Comparison of ENCODE assay signal across 3 cellular contexts in the genomic region with DNA sequence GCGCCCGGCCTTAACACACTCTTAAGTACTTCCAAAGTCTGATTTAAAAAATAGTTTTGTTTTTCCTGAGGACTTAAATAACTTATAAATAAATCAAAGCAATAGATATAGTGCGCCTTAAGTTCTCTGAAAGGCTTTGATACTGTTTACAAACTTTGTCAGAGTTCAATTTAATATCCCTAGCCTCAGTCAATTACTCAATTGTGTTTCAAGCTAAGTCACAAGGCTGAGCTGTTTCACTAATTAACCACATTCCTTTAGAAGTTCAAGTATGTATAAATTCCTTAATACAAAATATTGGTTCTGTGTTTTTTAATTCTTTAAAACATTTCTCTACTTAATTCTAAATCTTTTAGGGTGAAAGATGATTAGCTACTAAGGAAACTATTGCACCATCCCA.
"Had no signal": no experiment of that assay in that cellular context is flagged by ENCODE, and none has a peak within 500 bp of the region (broad histone marks: within the 10 kb centered on the region; RNA-seq: fewer than 3 reads in every experiment).

No MANE protein-coding gene starts in this region.

- H3K4me3 ChIP-seq: K562 had no signal

- DNase-seq: IMR-90, KBM-7 had no signal
